Comparison of ENCODE assay signal across 1 cellular context in genomic region chr7:130445008-130445407, GRCh38.
TF ChIP-seq lines count a peak whose summit lies in the region.

No MANE protein-coding gene starts in this region.

TF ChIP-seq in HCT116, 20 proteins besides CTCF, POLR2A, EP300 and RAD21 (continued from another document):
- TF ChIP-seq EZH2 (IDR thresholded peaks at IDR 0.05) (no peak), EZH2phosphoT487 (IDR thresholded peaks at IDR 0.05; ENCODE audit: borderline replicate concordance) (no peak), REST (IDR thresholded peaks at IDR 0.05; ENCODE audit: low read depth) (no peak), SP1 (IDR thresholded peaks at IDR 0.05; ENCODE audit: low read depth) (no peak)
